In genomic region chr21:41371698-41372030, GRCh38 we compare ENCODE assay signal across 31 cellular contexts. TPM values are rescaled to one million over a fixed set of nuclear protein-coding genes. Genes with fewer than 3 reads are reported as not detected.
DNase-seq lines count a peak whose midpoint lies in the region; ATAC-seq, FAIRE-seq and TF ChIP-seq lines count a peak whose summit lies in the region.
"Had no signal": no experiment of that assay in that cellular context is flagged by ENCODE, and none has a peak within 500 bp of the region (broad histone marks: within the 10 kb centered on the region; RNA-seq: fewer than 3 reads in every experiment).

No MANE protein-coding gene starts in this region.

- H3K9me2 ChIP-seq in OCI-LY7 (ENCODE audit: insufficient read depth, low read length) = no peaks in the 10 kb centered on the region

- H3K18ac ChIP-seq in H1 (ENCODE audit: extremely low read depth, low read length) (no peak overlapping the region), trophoblast cell (ENCODE audit: low read length) (no peak overlapping the region)

- no peak for TF ChIP-seq EP300 in H1 (IDR thresholded peaks at IDR 0.05; ENCODE audit: borderline replicate concordance in 1 of 2, low read depth in 2 of 2, low read length in 2 of 2)

- H3K4me1 ChIP-seq in OCI-LY7 (ENCODE audit: insufficient read depth, low read length, poor library complexity, severe bottlenecking) = peaks cover 36% of the 10 kb centered on the region
- peaks cover 0 to 15% (median 3%) of the 10 kb centered on the region in 4 experiments; a peak in 5 of 7 replicates for H3K4me1 ChIP-seq in H1 (replicated peaks in 1 of 4; ENCODE audit: control insufficient read depth in 3 of 4, insufficient read depth in 4 of 4, low read length in 3 of 4)
- H3K4me1 ChIP-seq in trophoblast cell (ENCODE audit: control insufficient read depth in 1 of 2, insufficient read depth in 2 of 2, low read length in 2 of 2) = peaks cover 1 to 9% of the 10 kb centered on the region in 2 experiments

- H3K4me2 ChIP-seq in OCI-LY7 (ENCODE audit: low read length) = peak overlapping the region; percentile 86; the same call in 1 of the 2 replicates
- H3K4me2 ChIP-seq in H1 (ENCODE audit: insufficient read depth in 1 of 2, low read depth in 2 of 2, low read length in 2 of 2) = no peak overlapping the region; a peak in 1 of 4 replicates
- no peak overlapping the region for H3K4me2 ChIP-seq in trophoblast cell (ENCODE audit: low read length)

- H3K27me3 ChIP-seq in H1 (replicated peaks in 1 of 4; ENCODE audit: control insufficient read depth in 3 of 4, extremely low read depth in 1 of 4, insufficient read depth in 3 of 4, low read length in 3 of 4) = peaks cover 0 to 1% (median 0%) of the 10 kb centered on the region in 4 experiments; a peak in 1 of 7 replicates
- H3K27me3 ChIP-seq in trophoblast cell (ENCODE audit: insufficient read depth, low read length) = no peaks in the 10 kb centered on the region
- H3K27me3 ChIP-seq: upper lobe of left lung had no signal

- no peak overlapping the region for H3K27ac Mint-ChIP-seq in stimulated activated naive CD8-positive, alpha-beta T cell treated with anti-CD3 and anti-CD28 coated beads, Interleukin-15, amount 100 ng/mL, for 72 hours
- H3K27ac Mint-ChIP-seq: activated CD4-positive, alpha-beta T cell treated with anti-CD3 and anti-CD28 coated beads, Interleukin-2, amount 10 ng/mL, durations not matched to agents 24 days and 14 days; activated T-helper 2 cell treated with anti-CD3 and anti-CD28 coated beads, Interferon-gamma antibody, Interleukin-2, Interleukin-4, amounts not matched to agents 10 μg/mL and 5 μg/mL and 100 μg/mL, durations not matched to agents 14 hours and 24 hours and 36 hours; mesothelial cell of epicardium had no signal

- H3K23ac ChIP-seq in H1 (ENCODE audit: insufficient read length) = no peak overlapping the region
- no peak overlapping the region for H3K23ac ChIP-seq in trophoblast cell (ENCODE audit: low read length)

- H2BK5ac ChIP-seq in H1 (ENCODE audit: low read depth, low read length) (no peak overlapping the region), trophoblast cell (ENCODE audit: low read depth, low read length, poor library complexity) (no peak overlapping the region)

- H3K4me3 Mint-ChIP-seq in stimulated activated naive CD8-positive, alpha-beta T cell treated with anti-CD3 and anti-CD28 coated beads, Interleukin-15, amount 100 ng/mL, for 72 hours = peak overlapping the region; percentile 87 to 90
- H3K4me3 Mint-ChIP-seq: mesothelial cell of epicardium had no signal

- no peak for ATAC-seq in stimulated activated naive CD8-positive, alpha-beta T cell treated with anti-CD3 and anti-CD28 coated beads, Interleukin-15, amount 100 ng/mL, for 72 hours
- no peak for ATAC-seq in stimulated activated naive CD8-positive, alpha-beta T cell treated with anti-CD3 and anti-CD28 coated beads, Interleukin-15, Interleukin-2, amounts not matched to agents 100 U/mL and 50 U/mL, for 24 hours
- ATAC-seq in GM21619 (IDR thresholded peaks at IDR 0.05; ENCODE audit: unreplicated experiment) = no peak
- ATAC-seq: HCT116, K562, natural killer cell, SK-N-SH treated with all-trans-retinoic acid at 6 μM for 48 hours had no signal

- CTCF ChIA-PET in OCI-LY7 (lab: Charles Lee; ENCODE audit: unreplicated experiment) (no interaction called here), H1 (lab: Charles Lee; ENCODE audit: partially characterized antibody) (interaction anchor here (1.7 to 7.3 kb wide), 5 partner anchors 8 to 241 kb away, joined by 6 to 53 read pairs (median 13); partner anchors contain the start of gene MX2)

- no peak for FAIRE-seq in H1 (lab: Jason Lieb, UNC)
- FAIRE-seq: D721Med, islet of Langerhans had no signal

- H2BK12ac ChIP-seq in H1 (ENCODE audit: low read depth, low read length) (no peak overlapping the region), trophoblast cell (ENCODE audit: low read length) (no peak overlapping the region)

- WGBS in H1 (ENCODE audit: extremely low coverage in 1 of 2, insufficient coverage in 1 of 2, insufficient read length in 1 of 2, insufficient replicate concordance in 2 of 2, low coverage in 1 of 2, low lambda C conversion rate in 2 of 2, missing lambda C conversion rate in 1 of 2), 2 experiments = 90% methylated on average over 7 of the region's 7 CpGs; no CpG with 5 or more reads in 1 of the 2 experiments
- no CpG with 5 or more reads among the region's 7 CpGs for WGBS in trophoblast cell (ENCODE audit: extremely low coverage, insufficient coverage, insufficient read length)

- H2AK5ac ChIP-seq in H1 (ENCODE audit: low read depth, low read length) = no peak overlapping the region
- H2AK5ac ChIP-seq in trophoblast cell (ENCODE audit: low read length) = no peak overlapping the region

- H3K36me3 ChIP-seq in OCI-LY7 (ENCODE audit: insufficient read depth, low read length) (no peaks in the 10 kb centered on the region), H1 (ENCODE audit: control insufficient read depth in 2 of 4, insufficient read depth in 4 of 4, low read length in 3 of 4) (no peaks in the 10 kb centered on the region), trophoblast cell (ENCODE audit: control insufficient read depth in 1 of 2, insufficient read depth in 2 of 2, low read length in 2 of 2) (no peaks in the 10 kb centered on the region)
- H3K36me3 ChIP-seq: left ventricle myocardium inferior had no signal

- POLR2A ChIA-PET in OCI-LY7 (lab: Charles Lee) = interaction anchor here (0.6 to 1.1 kb wide), 3 partner anchors 246 to 462 kb away, joined by 3 to 4 read pairs (median 3); no protein-coding TSS in a partner anchor
- POLR2A ChIA-PET in H1 (lab: Charles Lee; ENCODE audit: partially characterized antibody) = no interaction called here

- H4K20me1 ChIP-seq in OCI-LY7 (ENCODE audit: insufficient read depth, low read length) = no peaks in the 10 kb centered on the region
- H4K20me1 ChIP-seq in H1 (replicated peaks in 1 of 2; ENCODE audit: control insufficient read depth in 1 of 2, insufficient read depth in 2 of 2, low read length in 2 of 2) = no peaks in the 10 kb centered on the region

- H3K79me2 ChIP-seq in OCI-LY7 (ENCODE audit: insufficient read depth, low read depth, low read length) (peaks cover 3% of the 10 kb centered on the region; the same call in 1 of the 2 replicates), H1 (ENCODE audit: control insufficient read depth in 1 of 2, insufficient read depth in 2 of 2, low read length in 2 of 2) (no peaks in the 10 kb centered on the region), trophoblast cell (ENCODE audit: control insufficient read depth, insufficient read depth, low read length, poor library complexity) (no peaks in the 10 kb centered on the region)

- H2BK20ac ChIP-seq in H1 (ENCODE audit: low read length) = no peak overlapping the region

- no peak overlapping the region for H3K4me3 ChIP-seq in OCI-LY7 (ENCODE audit: low read depth, low read length, poor library complexity, severe bottlenecking)
- H3K4me3 ChIP-seq in H1 (ENCODE audit: extremely low read depth in 1 of 4, insufficient read depth in 2 of 4, low read depth in 3 of 4, low read length in 4 of 4) = no peak overlapping the region
- no peak overlapping the region for H3K4me3 ChIP-seq in trophoblast cell (ENCODE audit: low read depth, low read length)
- H3K4me3 ChIP-seq: K562, left ventricle myocardium inferior, skin epidermis, upper lobe of left lung had no signal

- H3K9me3 Mint-ChIP-seq in stimulated activated naive CD8-positive, alpha-beta T cell treated with anti-CD3 and anti-CD28 coated beads, Interleukin-15, amount 100 ng/mL, for 72 hours = peaks cover 0 to 4% of the 10 kb centered on the region in 2 donors
- H3K9me3 Mint-ChIP-seq: activated CD4-positive, alpha-beta T cell treated with anti-CD3 and anti-CD28 coated beads, Interleukin-2, amount 10 ng/mL, durations not matched to agents 24 days and 14 days; activated T-helper 2 cell treated with anti-CD3 and anti-CD28 coated beads, Interferon-gamma antibody, Interleukin-2, Interleukin-4, amounts not matched to agents 10 μg/mL and 5 μg/mL and 100 μg/mL, durations not matched to agents 14 hours and 24 hours and 36 hours; mesothelial cell of epicardium; natural killer cell had no signal

- H3K23me2 ChIP-seq in H1 (ENCODE audit: low read depth, low read length) = no peaks in the 10 kb centered on the region; the same call in 1 of the 2 replicates

- no peak for DNase-seq in stimulated activated naive CD8-positive, alpha-beta T cell treated with anti-CD3 and anti-CD28 coated beads, Interleukin-15, amount 100 ng/mL, for 72 hours
- DNase-seq in stimulated activated naive CD8-positive, alpha-beta T cell treated with anti-CD3 and anti-CD28 coated beads, Interleukin-15, Interleukin-2, amounts not matched to agents 100 U/mL and 50 U/mL, for 24 hours = no peak
- DNase-seq in OCI-LY7 (ENCODE audit: low spot score) (no peak), H1 (ENCODE audit: low read depth in 1 of 2, low spot score in 2 of 2) (no peak), trophoblast cell (no peak), NCI-H1092 (lab: John Stamatoyannopoulos, UW) (no peak)
- DNase-seq: activated CD4-positive, alpha-beta T cell treated with anti-CD3 and anti-CD28 coated beads, Interleukin-2, amount 10 ng/mL, durations not matched to agents 24 days and 14 days; activated CD8-positive, alpha-beta memory T cell treated with anti-CD3 and anti-CD28 coated beads, Interleukin-2, amount 50 U/mL, for 4 hours; amniotic stem cell; C1 segment of cervical spinal cord; effector CD8-positive, alpha-beta T cell; glutamatergic neuron; left ventricle myocardium inferior; MM.1S; natural killer cell; NCI-H1436; NCI-H345; NCI-H748 treated with DMSO at 0.1 percent for 48 hours; upper lobe of left lung had no signal

- no peak for TF ChIP-seq POLR2A in H1 (IDR thresholded peaks at IDR 0.05; ENCODE audit: control extremely low read depth in 1 of 2, low read depth in 2 of 2, low read length in 2 of 2)

- no peak overlapping the region for H3K27ac ChIP-seq in OCI-LY7 (ENCODE audit: low read depth, low read length, poor library complexity, severe bottlenecking)
- H3K27ac ChIP-seq in H1 (ENCODE audit: low read depth, low read length) = no peak overlapping the region
- no peak overlapping the region for H3K27ac ChIP-seq in trophoblast cell (ENCODE audit: low read depth, low read length)
- H3K27ac ChIP-seq: upper lobe of left lung had no signal

- no peak overlapping the region for H3K4ac ChIP-seq in H1 (replicated peaks; ENCODE audit: insufficient read length, low read depth, low read length)
- H3K4ac ChIP-seq in trophoblast cell (ENCODE audit: low read depth, low read length) = no peak overlapping the region

- H3K9me3 ChIP-seq in OCI-LY7 (ENCODE audit: low read length) (no peaks in the 10 kb centered on the region), H1 (ENCODE audit: insufficient read depth in 2 of 2, low read depth in 1 of 2, low read length in 1 of 2) (no peaks in the 10 kb centered on the region), trophoblast cell (ENCODE audit: insufficient read depth, low read depth, low read length) (peaks cover 2% of the 10 kb centered on the region)
- H3K9me3 ChIP-seq: left ventricle myocardium inferior, upper lobe of left lung had no signal

- H3K9ac ChIP-seq in H1 (replicated peaks in 1 of 4; ENCODE audit: extremely low read depth in 1 of 4, low read depth in 3 of 4, low read length in 3 of 4) (no peak overlapping the region), trophoblast cell (ENCODE audit: low read length) (no peak overlapping the region)

- H2BK120ac ChIP-seq in H1 (replicated peaks; ENCODE audit: low read depth, low read length) = no peak overlapping the region
- no peak overlapping the region for H2BK120ac ChIP-seq in trophoblast cell (ENCODE audit: insufficient read depth, low read length, poor library complexity)

- no peak overlapping the region for H4K8ac ChIP-seq in H1 (ENCODE audit: extremely low read depth, insufficient read depth, low read length)
- H4K8ac ChIP-seq in trophoblast cell (ENCODE audit: low read depth, low read length) = no peak overlapping the region

- no peak overlapping the region for H3K56ac ChIP-seq in H1 (replicated peaks; ENCODE audit: insufficient read length, low read depth, low read length)

- H4K91ac ChIP-seq in H1 (replicated peaks; ENCODE audit: insufficient read length, low read length) (no peak overlapping the region), trophoblast cell (ENCODE audit: low read depth, low read length) (no peak overlapping the region)

- no peak overlapping the region for H3K14ac ChIP-seq in H1 (ENCODE audit: insufficient read length)
- H3K14ac ChIP-seq in trophoblast cell (ENCODE audit: low read length) = no peak overlapping the region

- peaks cover 76% of the 10 kb centered on the region for H3K4me1 Mint-ChIP-seq in stimulated activated naive CD8-positive, alpha-beta T cell treated with anti-CD3 and anti-CD28 coated beads, Interleukin-15, amount 100 ng/mL, for 72 hours

- H2BK15ac ChIP-seq in H1 (ENCODE audit: low read length) = peak overlapping the region; percentile 61; the same call in 1 of the 2 replicates

- no TSS peak for BruUV-seq in OCI-LY7 (replicated peaks; lab: Mats Ljungman, UMichigan)

- H4K5ac ChIP-seq in H1 (ENCODE audit: insufficient read length, low read depth, low read length) = no peak overlapping the region

- TF ChIP-seq RAD21 in H1 (IDR thresholded peaks at IDR 0.05 in 1 of 2, conservative IDR thresholded peaks at IDR 0.05 in 1 of 2; ENCODE audit: low read depth in 2 of 2, low read length in 2 of 2) = no peak

- intact Hi-C loops in OCI-LY7 (cut with micrococcal nuclease; ENCODE audit: unreplicated experiment) = no loop called here

- no peak overlapping the region for H4K12ac ChIP-seq in trophoblast cell (ENCODE audit: low read depth, low read length)

- no peaks in the 10 kb centered on the region for H3K27me3 Mint-ChIP-seq in stimulated activated naive CD8-positive, alpha-beta T cell treated with anti-CD3 and anti-CD28 coated beads, Interleukin-15, amount 100 ng/mL, for 72 hours
- H3K27me3 Mint-ChIP-seq: activated CD4-positive, alpha-beta T cell treated with anti-CD3 and anti-CD28 coated beads, Interleukin-2, amount 10 ng/mL, durations not matched to agents 24 days and 14 days had no signal

- no peak overlapping the region for H2AFZ ChIP-seq in OCI-LY7 (ENCODE audit: low read length)
- H2AFZ ChIP-seq in H1 (ENCODE audit: low read length) = no peak overlapping the region
- H2AFZ ChIP-seq in trophoblast cell (ENCODE audit: insufficient read depth, low read length, poor library complexity) = no peak overlapping the region

- TF ChIP-seq CTCF in OCI-LY7 (conservative IDR thresholded peaks at IDR 0.05; ENCODE audit: low read length) = no peak
- TF ChIP-seq CTCF in H1 (IDR thresholded peaks at IDR 0.05; ENCODE audit: control extremely low read depth in 1 of 3, insufficient read depth in 1 of 3, low read depth in 1 of 3, low read length in 3 of 3) = no peak

- H3K79me1 ChIP-seq in H1 (ENCODE audit: low read depth, low read length) (no peaks in the 10 kb centered on the region; the same call in 1 of the 2 replicates), trophoblast cell (ENCODE audit: low read length) (no peaks in the 10 kb centered on the region)

RNA-seq across cellular contexts. Expression of gene MX2, which starts 9.8 kb away (rescaled TPM):
- total RNA-seq in OCI-LY7 (2014; rRNA removed; shearing (Covaris generic)) = 7.3 and 10.4 TPM in 2 replicates
- 3.5 and 4.5 TPM in 2 replicates for total RNA-seq in OCI-LY7 (2022)
- 8.9 TPM in 2 replicates for total RNA-seq in H1 (2021; fragmentation: NEBNext Ultra II Directional; extraction: Animal tissue kit (Norgen Biotek cat#: 25700))
- 2.8 and 3.1 TPM in 2 replicates for polyA plus RNA-seq in H1 (2011; rRNA removed)
- 3.1 TPM for polyA plus RNA-seq in H1 (2011; cell fraction: cytosol; rRNA removed)
- 4.0 TPM for polyA plus RNA-seq in H1 (2011; cell fraction: nucleus; rRNA removed)
- 3.9 to 5.5 TPM (median 4.9 TPM) in 4 replicates for polyA plus RNA-seq in H1 (2012, experiment 1 of 2)
- polyA plus RNA-seq in H1 (2012, experiment 2 of 2) = 0.91 TPM
- 3.6 TPM for polyA plus RNA-seq in H1 (2013, experiment 1 of 2)
- polyA plus RNA-seq in H1 (2013, experiment 2 of 2) = 4.0 TPM
- 4.2 and 5.6 TPM in 2 replicates for polyA minus RNA-seq in H1 (2011; rRNA and poly(A)+ RNA removed)
- polyA minus RNA-seq in H1 (2011; cell fraction: cytosol; rRNA and poly(A)+ RNA removed) = 1.5 TPM
- polyA minus RNA-seq in H1 (2011; cell fraction: nucleus; rRNA and poly(A)+ RNA removed) = 6.6 TPM
- 0.37 and 0.46 TPM in 2 replicates for polyA plus RNA-seq in trophoblast cell (2013)
- total RNA-seq: osteocyte had no signal

RNA-seq across cellular contexts. Expression of gene MX1, which starts 54.4 kb away (rescaled TPM):
- total RNA-seq in OCI-LY7 (2014; rRNA removed; shearing (Covaris generic)) = 24.4 and 24.7 TPM in 2 replicates
- 23.9 and 25.1 TPM in 2 replicates for total RNA-seq in OCI-LY7 (2022)
- total RNA-seq in H1 (2021; fragmentation: NEBNext Ultra II Directional; extraction: Animal tissue kit (Norgen Biotek cat#: 25700)) = 3.1 and 3.8 TPM in 2 replicates
- polyA plus RNA-seq in H1 (2011; rRNA removed) = 5.1 and 5.7 TPM in 2 replicates
- polyA plus RNA-seq in H1 (2011; cell fraction: cytosol; rRNA removed) = 4.8 TPM
- 9.7 TPM for polyA plus RNA-seq in H1 (2011; cell fraction: nucleus; rRNA removed)
- polyA plus RNA-seq in H1 (2012, experiment 1 of 2) = 3.9 to 7.5 TPM (median 7.1 TPM) in 4 replicates
- 3.5 TPM for polyA plus RNA-seq in H1 (2012, experiment 2 of 2)
- 1.6 TPM for polyA plus RNA-seq in H1 (2013, experiment 1 of 2)
- polyA plus RNA-seq in H1 (2013, experiment 2 of 2) = 1.1 TPM
- 9.2 and 13.0 TPM in 2 replicates for polyA minus RNA-seq in H1 (2011; rRNA and poly(A)+ RNA removed)
- polyA minus RNA-seq in H1 (2011; cell fraction: cytosol; rRNA and poly(A)+ RNA removed) = 7.9 TPM
- polyA minus RNA-seq in H1 (2011; cell fraction: nucleus; rRNA and poly(A)+ RNA removed) = 13.8 TPM
- 0.76 and 1.1 TPM in 2 replicates for polyA plus RNA-seq in trophoblast cell (2013)

RNA-seq across cellular contexts. Expression of gene FAM3B, which starts 55.1 kb away (rescaled TPM):
- 0.19 TPM in 1 of 2 replicates, not detected in the other for total RNA-seq in OCI-LY7 (2014; rRNA removed; shearing (Covaris generic))
- total RNA-seq in OCI-LY7 (2022) = not detected in 2 replicates
- total RNA-seq in H1 (2021; fragmentation: NEBNext Ultra II Directional; extraction: Animal tissue kit (Norgen Biotek cat#: 25700)) = 2.0 and 3.1 TPM in 2 replicates
- polyA plus RNA-seq in H1 (2011; rRNA removed) = 2.0 TPM in 2 replicates
- polyA plus RNA-seq in H1 (2011; cell fraction: cytosol; rRNA removed) = 2.7 TPM
- polyA plus RNA-seq in H1 (2011; cell fraction: nucleus; rRNA removed) = 1.2 TPM
- polyA plus RNA-seq in H1 (2012, experiment 1 of 2) = 2.1 to 3.4 TPM (median 2.2 TPM) in 4 replicates
- 1.00 TPM for polyA plus RNA-seq in H1 (2012, experiment 2 of 2)
- 2.0 TPM for polyA plus RNA-seq in H1 (2013, experiment 1 of 2)
- 2.2 TPM for polyA plus RNA-seq in H1 (2013, experiment 2 of 2)
- 1.0 and 3.1 TPM in 2 replicates for polyA minus RNA-seq in H1 (2011; rRNA and poly(A)+ RNA removed)
- 1.3 TPM for polyA minus RNA-seq in H1 (2011; cell fraction: cytosol; rRNA and poly(A)+ RNA removed)
- polyA minus RNA-seq in H1 (2011; cell fraction: nucleus; rRNA and poly(A)+ RNA removed) = 1.6 TPM
- 0.12 and 0.28 TPM in 2 replicates for polyA plus RNA-seq in trophoblast cell (2013)
- total RNA-seq: activated CD4-positive, alpha-beta T cell treated with anti-CD3 and anti-CD28 coated beads, Interleukin-2, amount 10 ng/mL, durations not matched to agents 24 days and 14 days; activated T-helper 2 cell treated with anti-CD3 and anti-CD28 coated beads, Interferon-gamma antibody, Interleukin-2, Interleukin-4, amounts not matched to agents 10 μg/mL and 5 μg/mL and 100 μg/mL, durations not matched to agents 14 hours and 24 hours and 36 hours; left ventricle myocardium inferior; osteocyte; renal cortical epithelial cell; T-helper 2 cell treated with Interferon-gamma antibody and Interleukin-4, amounts not matched to agents 100 ng/mL and 5 ng/mL, for 36 hours had no signal
